In genomic region chr3:188624384-188624783, GRCh38 we compare ENCODE assay signal across 13 cellular contexts.
DNase-seq lines count a peak whose midpoint lies in the region; ATAC-seq and TF ChIP-seq lines count a peak whose summit lies in the region.
"Had no signal": no experiment of that assay in that cellular context is flagged by ENCODE, and none has a peak within 500 bp of the region (broad histone marks: within the 10 kb centered on the region; RNA-seq: fewer than 3 reads in every experiment).

No MANE protein-coding gene starts in this region.

- H3K18ac ChIP-seq in mesenchymal stem cell (ENCODE audit: low read depth in 1 of 2, low read length in 2 of 2), result no peak overlapping the region

- TF ChIP-seq CTCF in fibroblast of lung (conservative IDR thresholded peaks at IDR 0.05 in 1 of 2, IDR thresholded peaks at IDR 0.05 in 1 of 2; ENCODE audit: low read depth in 1 of 2, low read length in 2 of 2) (no peak), tibial nerve (IDR thresholded peaks at IDR 0.05) (no peak)

- peaks cover 21% of the 10 kb centered on the region for H3K4me1 ChIP-seq in fibroblast of lung (ENCODE audit: control insufficient read depth, extremely low read depth, insufficient read depth, low read length)
- peaks cover 1% of the 10 kb centered on the region for H3K4me1 ChIP-seq in mesenchymal stem cell (ENCODE audit: control insufficient read depth, insufficient read depth, low read depth, low read length)
- H3K4me1 ChIP-seq in tibial nerve, result peaks cover 0 to 22% (median 7%) of the 10 kb centered on the region in 4 donors

- H3K27ac ChIP-seq in fibroblast of lung (ENCODE audit: insufficient read depth, low read length) (peak overlapping the region; percentile 78), mesenchymal stem cell (ENCODE audit: low read length, poor library complexity, severe bottlenecking) (no peak overlapping the region), tibial nerve (peak overlapping the region; percentile 45 to 75 (median 50))
- H3K27ac ChIP-seq: neutrophil had no signal

- no peaks in the 10 kb centered on the region for H3K27me3 ChIP-seq in MG63
- no peaks in the 10 kb centered on the region for H3K27me3 ChIP-seq in fibroblast of lung (ENCODE audit: control insufficient read depth, insufficient read depth, low read length)
- no peaks in the 10 kb centered on the region for H3K27me3 ChIP-seq in mesenchymal stem cell (ENCODE audit: control insufficient read depth in 1 of 2, insufficient read depth in 1 of 2, low read length in 2 of 2)
- no peaks in the 10 kb centered on the region for H3K27me3 ChIP-seq in tibial nerve
- H3K27me3 ChIP-seq: neutrophil had no signal

- H3K4me3 ChIP-seq in MG63 (no peak overlapping the region), fibroblast of lung (replicated peaks in 1 of 4; ENCODE audit: control extremely low read depth in 1 of 4, insufficient read depth in 1 of 4, low read depth in 3 of 4, low read length in 4 of 4) (no peak overlapping the region), mesenchymal stem cell (ENCODE audit: insufficient read depth in 1 of 2, low read depth in 1 of 2, low read length in 2 of 2) (no peak overlapping the region), tibial nerve (no peak overlapping the region)

- H4K20me1 ChIP-seq in fibroblast of lung (ENCODE audit: control insufficient read depth, extremely low read depth, insufficient read depth, low read length), result no peaks in the 10 kb centered on the region

- no peak overlapping the region for H3K23ac ChIP-seq in mesenchymal stem cell (ENCODE audit: low read length in 2 of 2)

- no peak overlapping the region for H3K9ac ChIP-seq in fibroblast of lung (ENCODE audit: insufficient read depth, low read length)
- peak overlapping the region; percentile 9 for H3K9ac ChIP-seq in mesenchymal stem cell (ENCODE audit: low read length)

- H3K79me1 ChIP-seq in mesenchymal stem cell (replicated peaks; ENCODE audit: low read length, poor library complexity, severe bottlenecking), result peaks cover 18% of the 10 kb centered on the region

- H2AK5ac ChIP-seq in mesenchymal stem cell (ENCODE audit: low read length, severe bottlenecking), result no peak overlapping the region

- ATAC-seq in GM18502 (IDR thresholded peaks at IDR 0.05; ENCODE audit: poor library complexity, unreplicated experiment), result no peak
- ATAC-seq: activated naive CD4-positive, alpha-beta T cell treated with anti-CD3 and anti-CD28 coated beads, Interleukin-2, amount 50 U/mL, for 72 hours; effector memory CD8-positive, alpha-beta T cell had no signal

- no peak overlapping the region for H4K91ac ChIP-seq in mesenchymal stem cell (ENCODE audit: low read length)

- peak; percentile 47 for DNase-seq in MG63
- peak; percentile 47 to 93 for DNase-seq in fibroblast of lung (ENCODE audit: low read depth in 2 of 2)
- peak; percentile 70 for DNase-seq in mesenchymal stem cell
- peak in 1 of 2 donors; percentile 82 for DNase-seq in tibial nerve (ENCODE audit: low spot score in 2 of 2)
- DNase-seq in GDM1 (lab: John Stamatoyannopoulos, UW), result no peak
- DNase-seq in DMS53 (lab: John Stamatoyannopoulos, UW), result no peak
- DNase-seq in activated naive CD4-positive, alpha-beta T cell (lab: John Stamatoyannopoulos, UW), result no peak
- DNase-seq: activated CD4-positive, alpha-beta memory T cell treated with anti-CD3 and anti-CD28 coated beads, Interleukin-2, amount 10 ng/mL, durations not matched to agents 7 days and 5 days; effector memory CD8-positive, alpha-beta T cell; NCI-H1105 had no signal

- 4% methylated on average over 3 of the region's 3 CpGs for WGBS in mesenchymal stem cell
- 28 to 38% methylated on average over 3 of the region's 3 CpGs for WGBS in tibial nerve, 2 donors

- peak overlapping the region; percentile 54 for H4K8ac ChIP-seq in mesenchymal stem cell (ENCODE audit: low read length)

- H3K4me2 ChIP-seq in fibroblast of lung (ENCODE audit: extremely low read depth, insufficient read depth, low read length) (peak overlapping the region; percentile 39), mesenchymal stem cell (ENCODE audit: low read length, poor library complexity, severe bottlenecking) (no peak overlapping the region)

- H3K79me2 ChIP-seq in fibroblast of lung (ENCODE audit: control insufficient read depth, insufficient read depth, low read length), result peaks cover 5% of the 10 kb centered on the region

- no peak overlapping the region for H2AFZ ChIP-seq in fibroblast of lung (ENCODE audit: low read length)
- no peak overlapping the region for H2AFZ ChIP-seq in mesenchymal stem cell (ENCODE audit: low read depth, low read length)

- H3K9me3 ChIP-seq in MG63, result peaks cover 9% of the 10 kb centered on the region
- no peaks in the 10 kb centered on the region for H3K9me3 ChIP-seq in fibroblast of lung (ENCODE audit: control insufficient read depth, insufficient read depth, low read depth, low read length)
- no peaks in the 10 kb centered on the region for H3K9me3 ChIP-seq in mesenchymal stem cell (ENCODE audit: control insufficient read depth, low read length)
- no peaks in the 10 kb centered on the region for H3K9me3 ChIP-seq in tibial nerve
- H3K9me3 ChIP-seq: neutrophil had no signal

- no peak overlapping the region for H2BK120ac ChIP-seq in mesenchymal stem cell (ENCODE audit: low read depth, low read length)

- TF ChIP-seq EP300 in tibial nerve (IDR thresholded peaks at IDR 0.05), result peak; percentile 67 to 83

- H2BK15ac ChIP-seq in mesenchymal stem cell (ENCODE audit: low read depth, poor library complexity, severe bottlenecking), result no peak overlapping the region

- no peak overlapping the region for H3K4ac ChIP-seq in mesenchymal stem cell (ENCODE audit: low read depth in 1 of 2, low read length in 2 of 2)

- H2BK12ac ChIP-seq in mesenchymal stem cell (ENCODE audit: low read length in 2 of 2), result peak overlapping the region in 1 of 2 experiments; percentile 6

- no peak overlapping the region for H3K14ac ChIP-seq in mesenchymal stem cell (ENCODE audit: low read length in 2 of 2)

- no peak for TF ChIP-seq POLR2A in tibial nerve (IDR thresholded peaks at IDR 0.05)

- no peak overlapping the region for H2BK5ac ChIP-seq in mesenchymal stem cell (ENCODE audit: low read depth, low read length, poor library complexity, severe bottlenecking)

- H3K36me3 ChIP-seq in MG63 (peaks cover 3% of the 10 kb centered on the region), fibroblast of lung (ENCODE audit: control insufficient read depth, insufficient read depth, low read length) (peaks cover 1% of the 10 kb centered on the region), mesenchymal stem cell (ENCODE audit: control insufficient read depth in 1 of 2, insufficient read depth in 2 of 2, low read depth in 1 of 2, low read length in 2 of 2) (no peaks in the 10 kb centered on the region), tibial nerve (no peaks in the 10 kb centered on the region)
- H3K36me3 ChIP-seq: neutrophil had no signal

Comparison
In these comparisons a context has a peak if more than half of its experiments do, and no peak if none do; other contexts are left out.
1. DNase-seq: peak in MG63 (single experiment), fibroblast of lung (2 of 2) and mesenchymal stem cell (single experiment); none in GDM1 (single experiment), DMS53 (single experiment) and activated naive CD4-positive, alpha-beta T cell (0 of 4).